ENCODE assay signal across 8 cellular contexts in genomic region chr1:39272027-39272790, GRCh38.
DNase-seq lines count a peak whose midpoint lies in the region; ATAC-seq and TF ChIP-seq lines count a peak whose summit lies in the region.

No MANE protein-coding gene starts in this region.

- peak overlapping the region; percentile 58 to 96 (median 94) for H3K27ac Mint-ChIP-seq in brain
- peak overlapping the region; percentile 7 to 87 (median 46) for H3K27ac Mint-ChIP-seq in naive B cell

- no peak for TF ChIP-seq CTCF in brain (conservative IDR thresholded peaks at IDR 0.05)

- H3K36me3 Mint-ChIP-seq in brain: peaks cover 4% of the 10 kb centered on the region
- H3K36me3 Mint-ChIP-seq in naive B cell: no peaks in the 10 kb centered on the region

- peak; percentile 39 for ATAC-seq in GM21367 (IDR thresholded peaks at IDR 0.05; ENCODE audit: unreplicated experiment)
- no peak for ATAC-seq in naive B cell (ENCODE audit: low read depth in 2 of 2)

- H3K4me1 Mint-ChIP-seq in brain: peaks cover 93% of the 10 kb centered on the region
- peaks cover 64 to 77% (median 67%) of the 10 kb centered on the region in 3 donors for H3K4me1 Mint-ChIP-seq in naive B cell

- H3K9me3 Mint-ChIP-seq in brain: peaks cover 0 to 3% (median 0%) of the 10 kb centered on the region in 5 experiments
- H3K9me3 Mint-ChIP-seq in naive B cell: no peaks in the 10 kb centered on the region

- DNase-seq in DMS79 treated with DMSO at 0.1 percent for 48 hours (lab: John Stamatoyannopoulos, UW) (peak; percentile 62), NCI-H2029 treated with DMSO at 0.1 percent for 48 hours (lab: John Stamatoyannopoulos, UW) (peak; percentile 100), naive B cell (no peak), COLO829 (ENCODE audit: low spot score) (no peak), cerebellum (ENCODE audit: low spot score) (no peak), NCI-H1048 (lab: John Stamatoyannopoulos, UW) (no peak)

- H3K27me3 Mint-ChIP-seq in brain (peaks cover 3% of the 10 kb centered on the region), naive B cell (no peaks in the 10 kb centered on the region)

- H3K4me3 Mint-ChIP-seq in brain: peak overlapping the region; percentile 19 to 87 (median 82)
- peak overlapping the region; percentile 5 to 75 (median 36) for H3K4me3 Mint-ChIP-seq in naive B cell

Comparison
In these comparisons a context has a peak if more than half of its experiments do, and no peak if none do; other contexts are left out.
1. DNase-seq: peak in DMS79 treated with DMSO at 0.1 percent for 48 hours (single experiment) and NCI-H2029 treated with DMSO at 0.1 percent for 48 hours (single experiment); none in naive B cell (single experiment), COLO829 (single experiment), cerebellum (single experiment) and NCI-H1048 (single experiment).